Comparison of ENCODE assay signal across 8 cellular contexts in genomic region chr10:6472494-6473005, GRCh38.
DNase-seq lines count a peak whose midpoint lies in the region; ATAC-seq and FAIRE-seq lines count a peak whose summit lies in the region.
"Not testable (repeated sequence)": the region's sequence is repeated elsewhere in the genome, so short reads cannot be mapped to it uniquely, and the experiment has no call there.

No MANE protein-coding gene starts in this region.

- H3K4me3 ChIP-seq in BLaER1 treated with 17β-estradiol and CSF1 and Interleukin-3, amounts not matched to agents 10 nM and 100 nM, result peak overlapping the region in 2 of 10 experiments; percentile 5 to 13; a peak in 1 of 20 replicates

- H3K4me1 Mint-ChIP-seq in T-helper 17 cell, result peaks cover 37% of the 10 kb centered on the region
- peaks cover 61% of the 10 kb centered on the region for H3K4me1 Mint-ChIP-seq in activated CD4-positive, alpha-beta memory T cell treated with anti-CD3 and anti-CD28 coated beads, Interleukin-2, amount 10 ng/mL, durations not matched to agents 7 days and 5 days
- H3K4me1 Mint-ChIP-seq in activated naive CD8-positive, alpha-beta T cell (ENCODE audit: low read depth), result peaks cover 64% of the 10 kb centered on the region
- peaks cover 76% of the 10 kb centered on the region for H3K4me1 Mint-ChIP-seq in stimulated activated effector memory CD8-positive, alpha-beta T cell treated with anti-CD3 and anti-CD28 coated beads, Interleukin-12 subunit alpha, Interleukin-12 subunit beta, amount 100 ng/mL, for 72 hours

- H3K36me3 ChIP-seq in BLaER1 treated with 17β-estradiol and CSF1 and Interleukin-3, amounts not matched to agents 10 nM and 100 nM, result peaks cover 0 to 20% (median 2%) of the 10 kb centered on the region in 11 experiments; a peak in 5 of 22 replicates

- peak overlapping the region; percentile 69 to 93 (median 83) for H3K4me2 ChIP-seq in BLaER1 treated with 17β-estradiol and CSF1 and Interleukin-3, amounts not matched to agents 10 nM and 100 nM

- H3K9ac ChIP-seq in BLaER1 treated with 17β-estradiol and CSF1 and Interleukin-3, amounts not matched to agents 10 nM and 100 nM, result peak overlapping the region in 8 of 11 experiments; percentile 68 to 79 (median 74); a peak in 15 of 22 replicates

- H3K27ac ChIP-seq in BLaER1 treated with 17β-estradiol and CSF1 and Interleukin-3, amounts not matched to agents 10 nM and 100 nM, result peak overlapping the region in 9 of 11 experiments; percentile 79 to 92 (median 87); a peak in 18 of 22 replicates

- H3K4me1 ChIP-seq in BLaER1 treated with 17β-estradiol and CSF1 and Interleukin-3, amounts not matched to agents 10 nM and 100 nM, result peaks cover 30 to 50% (median 45%) of the 10 kb centered on the region in 10 experiments

- POLR2A ChIA-PET in activated CD4-positive, alpha-beta memory T cell treated with anti-CD3 and anti-CD28 coated beads, Interleukin-2, amount 10 ng/mL, durations not matched to agents 7 days and 5 days (lab: Charles Lee), result interaction anchor here (1.6 to 6.2 kb wide), 10 partner anchors 9 to 108 kb away, joined by 6 to 95 read pairs (median 18); partner anchors contain the start of gene PRKCQ

- H3K27me3 Mint-ChIP-seq in T-helper 17 cell; activated CD4-positive, alpha-beta memory T cell treated with anti-CD3 and anti-CD28 coated beads, Interleukin-2, amount 10 ng/mL, durations not matched to agents 7 days and 5 days; activated naive CD8-positive, alpha-beta T cell: not testable (repeated sequence)

- CTCF ChIA-PET in activated CD4-positive, alpha-beta memory T cell treated with anti-CD3 and anti-CD28 coated beads, Interleukin-2, amount 10 ng/mL, durations not matched to agents 7 days and 5 days (lab: Charles Lee), result interaction anchor here (0.6 to 2.7 kb wide), 9 partner anchors 11 to 195 kb away, joined by 3 to 16 read pairs (median 7); no protein-coding TSS in a partner anchor

- FAIRE-seq in GM19239 (lab: Jason Lieb, UNC), result peak; percentile 91

- peaks cover 0 to 15% (median 10%) of the 10 kb centered on the region in 11 experiments; a peak in 14 of 22 replicates for H3K9me3 ChIP-seq in BLaER1 treated with 17β-estradiol and CSF1 and Interleukin-3, amounts not matched to agents 10 nM and 100 nM (replicated peaks in 1 of 11)
- H3K9me3 ChIP-seq in T-helper 17 cell (ENCODE audit: control insufficient read depth, low read length, poor library complexity, severe bottlenecking), result not testable (repeated sequence)

- H3K27ac Mint-ChIP-seq in T-helper 17 cell, result peak overlapping the region; percentile 99
- peak overlapping the region; percentile 96 for H3K27ac Mint-ChIP-seq in activated CD4-positive, alpha-beta memory T cell treated with anti-CD3 and anti-CD28 coated beads, Interleukin-2, amount 10 ng/mL, durations not matched to agents 7 days and 5 days
- peak overlapping the region; percentile 97 for H3K27ac Mint-ChIP-seq in activated naive CD8-positive, alpha-beta T cell
- H3K27ac Mint-ChIP-seq in stimulated activated effector memory CD8-positive, alpha-beta T cell treated with anti-CD3 and anti-CD28 coated beads, Interleukin-12 subunit alpha, Interleukin-12 subunit beta, amount 100 ng/mL, for 72 hours, result peak overlapping the region; percentile 98

- not testable (repeated sequence) for H3K36me3 Mint-ChIP-seq in T-helper 17 cell (ENCODE audit: low read depth)
- H3K36me3 Mint-ChIP-seq in activated CD4-positive, alpha-beta memory T cell treated with anti-CD3 and anti-CD28 coated beads, Interleukin-2, amount 10 ng/mL, durations not matched to agents 7 days and 5 days (ENCODE audit: low read depth), result peaks cover 87% of the 10 kb centered on the region
- peaks cover 23% of the 10 kb centered on the region for H3K36me3 Mint-ChIP-seq in activated naive CD8-positive, alpha-beta T cell
- peaks cover 60% of the 10 kb centered on the region for H3K36me3 Mint-ChIP-seq in stimulated activated effector memory CD8-positive, alpha-beta T cell treated with anti-CD3 and anti-CD28 coated beads, Interleukin-12 subunit alpha, Interleukin-12 subunit beta, amount 100 ng/mL, for 72 hours

- not testable (repeated sequence) for H3K27me3 ChIP-seq in BLaER1 treated with 17β-estradiol and CSF1 and Interleukin-3, amounts not matched to agents 10 nM and 100 nM

- H3K4me3 Mint-ChIP-seq in T-helper 17 cell; activated CD4-positive, alpha-beta memory T cell treated with anti-CD3 and anti-CD28 coated beads, Interleukin-2, amount 10 ng/mL, durations not matched to agents 7 days and 5 days: not testable (repeated sequence)
- H3K4me3 Mint-ChIP-seq in activated naive CD8-positive, alpha-beta T cell, result peak overlapping the region; percentile 89
- peak overlapping the region; percentile 78 for H3K4me3 Mint-ChIP-seq in stimulated activated effector memory CD8-positive, alpha-beta T cell treated with anti-CD3 and anti-CD28 coated beads, Interleukin-12 subunit alpha, Interleukin-12 subunit beta, amount 100 ng/mL, for 72 hours

- not testable (repeated sequence) for H3K9me3 Mint-ChIP-seq in activated CD4-positive, alpha-beta memory T cell treated with anti-CD3 and anti-CD28 coated beads, Interleukin-2, amount 10 ng/mL, durations not matched to agents 7 days and 5 days; activated naive CD8-positive, alpha-beta T cell (ENCODE audit: low read depth); stimulated activated effector memory CD8-positive, alpha-beta T cell treated with anti-CD3 and anti-CD28 coated beads, Interleukin-12 subunit alpha, Interleukin-12 subunit beta, amount 100 ng/mL, for 72 hours

- DNase-seq in GM19239 (ENCODE audit: insufficient read length, low spot score); T-helper 17 cell; activated CD4-positive, alpha-beta memory T cell treated with anti-CD3 and anti-CD28 coated beads, Interleukin-2, amount 10 ng/mL, durations not matched to agents 7 days and 5 days; stimulated activated effector memory CD8-positive, alpha-beta T cell treated with anti-CD3 and anti-CD28 coated beads, Interleukin-12 subunit alpha, Interleukin-12 subunit beta, amount 100 ng/mL, for 72 hours (ENCODE audit: low spot score in 2 of 2): not testable (repeated sequence)
- DNase-seq in NOMO-1 (lab: John Stamatoyannopoulos, UW; ENCODE audit: unreplicated experiment in 2 of 2) (peak; percentile 24 to 60), kidney glomerular epithelial cell (lab: John Stamatoyannopoulos, UW) (peak; percentile 50)

- H4K20me1 ChIP-seq in BLaER1 treated with 17β-estradiol and CSF1 and Interleukin-3, amounts not matched to agents 10 nM and 100 nM, result not testable (repeated sequence)

- ATAC-seq in T-helper 17 cell; stimulated activated effector memory CD8-positive, alpha-beta T cell treated with anti-CD3 and anti-CD28 coated beads, Interleukin-12 subunit alpha, Interleukin-12 subunit beta, amount 100 ng/mL, for 72 hours: not testable (repeated sequence)
